Comparison of ENCODE assay signal across 11 cellular contexts in genomic region chr5:111984044-111984443, GRCh38.
DNase-seq lines count a peak whose midpoint lies in the region; ATAC-seq, FAIRE-seq and TF ChIP-seq lines count a peak whose summit lies in the region.
"Had no signal": no experiment of that assay in that cellular context is flagged by ENCODE, and none has a peak within 500 bp of the region (broad histone marks: within the 10 kb centered on the region; RNA-seq: fewer than 3 reads in every experiment).

No MANE protein-coding gene starts in this region.

- no peak overlapping the region for H3K4ac ChIP-seq in H9 (ENCODE audit: low read depth, low read length)

- no CpG with 5 or more reads among the region's 2 CpGs for WGBS in H9 (ENCODE audit: extremely low coverage, insufficient read length, low lambda C conversion rate)

- H3K9me3 ChIP-seq in HAP-1 = no peaks in the 10 kb centered on the region
- no peaks in the 10 kb centered on the region for H3K9me3 ChIP-seq in H9 (ENCODE audit: control insufficient read depth, low read depth, low read length)

- H3K79me1 ChIP-seq in H9 (ENCODE audit: insufficient read depth, low read depth, low read length, poor library complexity, severe bottlenecking) = no peaks in the 10 kb centered on the region

- H3K27me3 Mint-ChIP-seq in H9 (ENCODE audit: low read depth) = no peaks in the 10 kb centered on the region

- H3K27ac ChIP-seq in H9 (ENCODE audit: insufficient read length, low read depth, low read length) = no peak overlapping the region

- H3K4me1 ChIP-seq in HAP-1 (no peaks in the 10 kb centered on the region), H9 (ENCODE audit: insufficient read depth, low read length) (no peaks in the 10 kb centered on the region)

- no peak overlapping the region for H3K14ac ChIP-seq in H9 (ENCODE audit: insufficient read depth, low read length)

- no peak overlapping the region for H3K56ac ChIP-seq in H9 (ENCODE audit: insufficient read length, low read depth, low read length)

- DNase-seq in GM18507 (ENCODE audit: extremely low spot score, insufficient read length, low read depth) (no peak), amniotic stem cell (lab: John Stamatoyannopoulos, UW) (peak; percentile 58), non-pigmented ciliary epithelial cell (ENCODE audit: low read depth) (peak; percentile 89), HAP-1 (ENCODE audit: low spot score in 2 of 2) (no peak), H9 (no peak), NCI-H2029 (lab: John Stamatoyannopoulos, UW) (no peak), NCI-H748 treated with DMSO at 0.1 percent for 48 hours (lab: John Stamatoyannopoulos, UW) (no peak)
- DNase-seq: activated CD4-positive, alpha-beta T cell treated with anti-CD3 and anti-CD28 coated beads for 1 hour; NCI-H1092 treated with DMSO at 0.1 percent for 48 hours had no signal

- H4K20me1 ChIP-seq in H9 (ENCODE audit: control insufficient read depth, insufficient read depth, insufficient read length) = no peaks in the 10 kb centered on the region

- H3T11ph ChIP-seq in H9 (ENCODE audit: low read length) = no peak overlapping the region

- FAIRE-seq in GM18507 (lab: Jason Lieb, UNC) = peak; percentile 55

- no peak overlapping the region for H2BK20ac ChIP-seq in H9 (ENCODE audit: low read depth, low read length, poor library complexity, severe bottlenecking)

- no peak overlapping the region for H2AK5ac ChIP-seq in H9 (ENCODE audit: insufficient read length, low read length)

- H3K27me3 ChIP-seq in HAP-1 (ENCODE audit: low read depth) = no peaks in the 10 kb centered on the region
- H3K27me3 ChIP-seq in H9 (ENCODE audit: insufficient read depth, low read length) = no peaks in the 10 kb centered on the region

- H3K27ac Mint-ChIP-seq in H9 = no peak overlapping the region

- H3K9ac ChIP-seq in H9 (ENCODE audit: extremely low read depth, insufficient read length, low read length) = no peak overlapping the region

- no peak overlapping the region for H4K8ac ChIP-seq in H9 (replicated peaks; ENCODE audit: insufficient read length, low read depth, low read length)

- in situ Hi-C loops in HAP-1 (cut with MboI; ENCODE audit: low sequenced_read_pairs) = no loop called here

- H3K9me3 Mint-ChIP-seq in H9 = peaks cover 5 to 8% of the 10 kb centered on the region in 2 experiments; a peak in 3 of 5 replicates

- no peak overlapping the region for H2BK120ac ChIP-seq in H9 (ENCODE audit: low read depth, low read length, poor library complexity, severe bottlenecking)

- H2BK5ac ChIP-seq in H9 (ENCODE audit: insufficient read length, low read length) = no peak overlapping the region

- no peak overlapping the region for H3K4me3 Mint-ChIP-seq in H9
- H3K4me3 Mint-ChIP-seq: neural crest cell had no signal

- H3K36me3 Mint-ChIP-seq in H9 (ENCODE audit: insufficient read depth in 1 of 3, low read depth in 3 of 3) = peaks cover 0 to 3% (median 0%) of the 10 kb centered on the region in 3 experiments; a peak in 1 of 7 replicates

- H3K4me2 ChIP-seq in H9 (ENCODE audit: insufficient read depth, insufficient read length, low read length) = no peak overlapping the region

- no peak overlapping the region for H3K18ac ChIP-seq in H9 (ENCODE audit: insufficient read length, low read depth, low read length)

- no peaks in the 10 kb centered on the region for H3K79me2 ChIP-seq in H9 (ENCODE audit: insufficient read depth, low read length)

- no peak overlapping the region for H3K23ac ChIP-seq in H9 (ENCODE audit: insufficient read length, low read depth, low read length)

- no peaks in the 10 kb centered on the region for H3K36me3 ChIP-seq in HAP-1 (replicated peaks)

- H2BK15ac ChIP-seq in H9 (ENCODE audit: low read depth, low read length) = no peak overlapping the region

- peak; percentile 74 for ATAC-seq in HG02884 (IDR thresholded peaks at IDR 0.05; ENCODE audit: unreplicated experiment)

- no peak for TF ChIP-seq CTCF in H9 (conservative IDR thresholded peaks at IDR 0.05)

- no peak overlapping the region for H2AFZ ChIP-seq in H9 (ENCODE audit: low read length)

- H3K4me1 Mint-ChIP-seq in H9 = no peaks in the 10 kb centered on the region
- H3K4me1 Mint-ChIP-seq: neural crest cell had no signal

- no peak overlapping the region for H4K5ac ChIP-seq in H9 (ENCODE audit: insufficient read length, low read depth, low read length)

- no peaks in the 10 kb centered on the region for H3K23me2 ChIP-seq in H9 (ENCODE audit: insufficient read length, low read depth, low read length, poor library complexity, severe bottlenecking)

- no peak overlapping the region for H2BK12ac ChIP-seq in H9 (ENCODE audit: insufficient read length, low read depth, low read length)

- H3K4me3 ChIP-seq in HAP-1 = no peak overlapping the region

- no peak overlapping the region for H4K91ac ChIP-seq in H9 (ENCODE audit: insufficient read length, low read depth, low read length)

Comparison
In these comparisons a context has a peak if more than half of its experiments do, and no peak if none do; other contexts are left out.
1. DNase-seq: peak in amniotic stem cell (single experiment) and non-pigmented ciliary epithelial cell (single experiment); none in GM18507 (single experiment), HAP-1 (0 of 2), H9 (single experiment), NCI-H2029 (single experiment) and NCI-H748 treated with DMSO at 0.1 percent for 48 hours (single experiment).